Comparison of ENCODE assay signal across 8 cellular contexts in the genomic region with DNA sequence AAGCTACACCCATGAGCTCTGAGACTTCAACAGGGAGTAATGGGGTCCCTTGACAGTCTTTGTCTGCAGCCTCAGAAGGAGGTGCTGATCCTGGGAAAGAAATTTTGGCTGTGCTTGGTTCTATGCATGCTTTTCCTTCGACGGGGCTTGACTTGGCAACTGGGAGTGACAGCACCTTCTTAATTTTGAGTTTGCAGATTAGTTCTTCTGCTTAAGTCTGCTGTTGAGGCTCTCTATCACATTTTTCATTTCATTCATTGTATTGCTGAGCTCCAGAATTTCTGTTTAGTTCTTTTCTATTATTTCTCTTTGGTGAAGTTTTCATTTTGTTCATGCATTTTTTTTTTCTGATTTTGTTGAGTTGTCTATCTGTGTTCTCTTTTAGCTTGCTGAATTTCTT.
"Had no signal": no experiment of that assay in that cellular context is flagged by ENCODE, and none has a peak within 500 bp of the region (broad histone marks: within the 10 kb centered on the region; RNA-seq: fewer than 3 reads in every experiment).

No MANE protein-coding gene starts in this region.

- H3K4me2 ChIP-seq: KMS-11 had no signal

- H3K27ac ChIP-seq: HL-60, KMS-11 had no signal

- H3K9ac ChIP-seq: KMS-11 had no signal

- FAIRE-seq: HTR-8/SVneo, K562 had no signal

- DNase-seq: IMR-90, KBM-7, KG1 had no signal

- H3K4me3 ChIP-seq: K562 had no signal

- H3K4me1 Mint-ChIP-seq: IgD-negative memory B cell had no signal

- ATAC-seq: K562 had no signal
